ENCODE assay signal across 1 cellular context in genomic region chr22:29431986-29432385, GRCh38.
TF ChIP-seq lines count a peak whose summit lies in the region.

No MANE protein-coding gene starts in this region.

TF ChIP-seq in WTC11, 78 proteins besides CTCF, POLR2A, EP300 and RAD21 (continued from another document):
- TF ChIP-seq ATF2 (CRISPR knock-in tag; IDR thresholded peaks at IDR 0.05; ENCODE audit: borderline replicate concordance, low read depth) (no peak), CDX4 (CRISPR knock-in tag; IDR thresholded peaks at IDR 0.05; ENCODE audit: borderline replicate concordance) (no peak), ZNF281 (CRISPR knock-in tag; IDR thresholded peaks at IDR 0.05) (no peak)
